In the genomic region with DNA sequence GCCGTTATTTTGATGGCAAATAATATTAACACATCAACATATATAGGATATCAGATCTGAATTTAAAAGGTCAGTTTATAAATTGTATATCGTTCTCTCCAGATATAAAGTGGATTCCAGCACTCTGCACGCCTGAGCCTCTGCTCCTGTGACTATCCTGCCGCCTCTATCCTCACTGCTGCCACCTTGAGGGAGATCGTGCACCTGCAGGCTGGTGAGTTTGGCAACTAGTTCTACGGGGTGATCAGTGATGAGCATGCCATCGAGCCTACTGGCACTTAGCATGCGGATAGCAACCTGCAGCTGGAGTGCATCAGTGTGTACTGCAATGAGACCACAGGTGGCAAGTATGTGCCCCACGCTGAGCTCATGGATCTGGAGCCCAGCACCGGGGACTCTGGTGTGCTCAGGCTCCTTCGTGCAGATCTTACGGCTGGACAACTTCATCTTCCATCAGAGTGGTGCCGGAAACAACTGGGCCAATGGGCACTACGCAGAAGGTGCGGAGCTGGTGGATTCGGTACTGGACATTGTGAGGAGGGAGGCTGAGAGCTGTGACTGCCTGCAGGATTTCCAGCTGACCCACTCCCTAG, we compare ENCODE assay signal across 8 cellular contexts.
DNase-seq lines count a peak whose midpoint lies in the region; ATAC-seq, FAIRE-seq and TF ChIP-seq lines count a peak whose summit lies in the region.

No MANE protein-coding gene starts in this region.

- no peak for TF ChIP-seq EP300 in A549 (IDR thresholded peaks at IDR 0.05)
- TF ChIP-seq EP300 in HepG2 (IDR thresholded peaks at IDR 0.05; ENCODE audit: low read depth in 2 of 2, low read length in 2 of 2), result no peak
- TF ChIP-seq EP300 in HepG2 (CRISPR knock-in tag; IDR thresholded peaks at IDR 0.05; ENCODE audit: borderline replicate concordance), result no peak

- H3K4me3 ChIP-seq in A549 (no peak overlapping the region), HepG2 (replicated peaks in 1 of 3; ENCODE audit: insufficient read depth in 1 of 3, low read depth in 2 of 3, low read length in 3 of 3) (no peak overlapping the region)

- in situ Hi-C loops in GM13977 (cut with MboI; ENCODE audit: low pct_unique_long_range_greater_than_20kb, low sequenced_read_pairs, unreplicated experiment), result no loop called here
- in situ Hi-C loops in HepG2 (cut with HindIII; ENCODE audit: extremely low pct_ligation_motif_present, low pct_unique_long_range_greater_than_20kb), result no loop called here

- no peak for TF ChIP-seq POLR2A in A549 (IDR thresholded peaks at IDR 0.05; ENCODE audit: low read length)
- no peak for TF ChIP-seq POLR2A in HepG2 (IDR thresholded peaks at IDR 0.05; ENCODE audit: insufficient read depth in 1 of 2, low read depth in 2 of 2, low read length in 2 of 2)

- ATAC-seq in A549, result peak; percentile 97 to 99
- ATAC-seq in HG02798 (IDR thresholded peaks at IDR 0.05; ENCODE audit: poor library complexity, unreplicated experiment), result peak; percentile 99
- ATAC-seq in HepG2, result peak; percentile 100

- BruUV-seq in HepG2 (replicated peaks; lab: Mats Ljungman, UMichigan), result no TSS peak

- FAIRE-seq in A549 (lab: Jason Lieb, UNC) (peak; percentile 18), HepG2 (lab: Jason Lieb, UNC) (peak; percentile 84)

- WGBS in A549 (ENCODE audit: missing lambda C conversion rate), result 28% methylated on average over 13 of the region's 16 CpGs
- 8% methylated on average over 12 of the region's 16 CpGs for WGBS in HepG2 (ENCODE audit: low lambda C conversion rate)

- no peaks in the 10 kb centered on the region for H3K36me3 ChIP-seq in HepG2 (replicated peaks in 1 of 2; ENCODE audit: control insufficient read depth in 1 of 2, insufficient read depth in 2 of 2, low read length in 2 of 2)

- peak; percentile 34 to 38 for TF ChIP-seq RAD21 in A549 (conservative IDR thresholded peaks at IDR 0.05 in 1 of 2, IDR thresholded peaks at IDR 0.05 in 1 of 2)
- TF ChIP-seq RAD21 in HepG2 (CRISPR knock-in tag; IDR thresholded peaks at IDR 0.05), result peak; percentile 43

- no peaks in the 10 kb centered on the region for H3K79me2 ChIP-seq in HepG2 (ENCODE audit: insufficient read depth, low read length)

- no peak overlapping the region for H3K9ac ChIP-seq in HepG2 (ENCODE audit: insufficient read depth, low read depth, low read length)

- CTCF ChIA-PET in A549 (lab: Yijun Ruan, JAX) (interaction anchor here (0.8 to 2.0 kb wide), 13 partner anchors 8 to 149 kb away, joined by 3 to 9 read pairs (median 3); no protein-coding TSS in a partner anchor), HepG2 (lab: Yijun Ruan, JAX; ENCODE audit: low intra/inter-chr PET ratio, low total read pairs) (interaction anchor here (1.5 to 2.3 kb wide), 2 partner anchors 34 to 149 kb away, joined by 6 to 15 read pairs; no protein-coding TSS in a partner anchor)

- H4K20me1 ChIP-seq in HepG2 (ENCODE audit: insufficient read depth, low read length), result no peaks in the 10 kb centered on the region

- no peak overlapping the region for H2AFZ ChIP-seq in HepG2 (ENCODE audit: low read length)

- H3K27me3 ChIP-seq in HepG2 (ENCODE audit: control insufficient read depth in 1 of 2, insufficient read depth in 2 of 2, low read length in 2 of 2), result no peaks in the 10 kb centered on the region

- no peak overlapping the region for H3K4me2 ChIP-seq in A549
- no peak overlapping the region for H3K4me2 ChIP-seq in HepG2 (ENCODE audit: low read depth, low read length)

- H3K4me1 ChIP-seq in A549 (no peaks in the 10 kb centered on the region), HepG2 (ENCODE audit: insufficient read depth, low read length) (no peaks in the 10 kb centered on the region)

- peak; percentile 49 to 51 for DNase-seq in A549 (ENCODE audit: low read depth in 1 of 2, low spot score in 1 of 2)
- DNase-seq in GM13977 (ENCODE audit: low spot score), result peak; percentile 60
- peak; percentile 33 to 72 (median 35) for DNase-seq in NCI-H1417 (lab: John Stamatoyannopoulos, UW)
- DNase-seq in activated CD4-positive, alpha-beta T cell treated with anti-CD3 and anti-CD28 coated beads for 1 hour, result peak; percentile 39
- DNase-seq in cerebellum (ENCODE audit: low spot score), result peak; percentile 44
- peak; percentile 52 for DNase-seq in HepG2 (ENCODE audit: low spot score)
- peak; percentile 20 to 48 (median 31) for DNase-seq in stimulated activated CD4-positive, alpha-beta T cell treated with anti-CD3 and anti-CD28 coated beads, TNF-alpha, amount 100 ng/mL, for 4 hours (ENCODE audit: low read depth in 3 of 3)

- intact Hi-C loops in HepG2 (cut with micrococcal nuclease; ENCODE audit: unreplicated experiment), result loop anchor here (1.0 to 10.0 kb wide), 3 partner anchors 34 to 181 kb away; no protein-coding TSS in a partner anchor

- POLR2A ChIA-PET in A549 (lab: Yijun Ruan, JAX), result no interaction called here
- POLR2A ChIA-PET in HepG2 (lab: Yijun Ruan, JAX), result no interaction called here

- TF ChIP-seq CTCF in A549 (IDR thresholded peaks at IDR 0.05), result peak; percentile 50
- TF ChIP-seq CTCF in GM13977 (IDR thresholded peaks at IDR 0.05; ENCODE audit: extremely low read depth, insufficient read depth, missing control alignments), result peak; percentile 94
- peak; percentile 87 for TF ChIP-seq CTCF in HepG2 (CRISPR knock-in tag; IDR thresholded peaks at IDR 0.05)

- H3K27ac ChIP-seq in A549 (no peak overlapping the region), HepG2 (ENCODE audit: extremely low read length, insufficient read depth, low read length) (no peak overlapping the region)

- no peaks in the 10 kb centered on the region for H3K9me3 ChIP-seq in A549
- no peaks in the 10 kb centered on the region for H3K9me3 ChIP-seq in HepG2 (ENCODE audit: low read length)

TF ChIP-seq in A549, 52 proteins besides CTCF, POLR2A, EP300 and RAD21:
- TF ChIP-seq RNF2 (IDR thresholded peaks at IDR 0.05; ENCODE audit: borderline replicate concordance, low read depth), result no peak
- TF ChIP-seq SMC3 (IDR thresholded peaks at IDR 0.05), result peak; percentile 55
- no peak for TF ChIP-seq RFX5 (IDR thresholded peaks at IDR 0.05)
- TF ChIP-seq, protein P1, sequence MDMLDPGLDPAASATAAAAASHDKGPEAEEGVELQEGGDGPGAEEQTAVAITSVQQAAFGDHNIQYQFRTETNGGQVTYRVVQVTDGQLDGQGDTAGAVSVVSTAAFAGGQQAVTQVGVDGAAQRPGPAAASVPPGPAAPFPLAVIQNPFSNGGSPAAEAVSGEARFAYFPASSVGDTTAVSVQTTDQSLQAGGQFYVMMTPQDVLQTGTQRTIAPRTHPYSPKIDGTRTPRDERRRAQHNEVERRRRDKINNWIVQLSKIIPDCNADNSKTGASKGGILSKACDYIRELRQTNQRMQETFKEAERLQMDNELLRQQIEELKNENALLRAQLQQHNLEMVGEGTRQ (IDR thresholded peaks at IDR 0.05), result no peak
- no peak for TF ChIP-seq KDM5A (IDR thresholded peaks at IDR 0.05)
- no peak for TF ChIP-seq ZSCAN20 (CRISPR knock-in tag; IDR thresholded peaks at IDR 0.05)
- no peak for TF ChIP-seq CHD2 (IDR thresholded peaks at IDR 0.05; ENCODE audit: low read length, partially characterized antibody)
- TF ChIP-seq EHMT2 (IDR thresholded peaks at IDR 0.05; ENCODE audit: low read depth), result no peak

TF ChIP-seq in HepG2, 621 proteins besides CTCF, POLR2A, EP300 and RAD21 (continues in another document):
- TF ChIP-seq CBX1 (IDR thresholded peaks at IDR 0.05; ENCODE audit: low read depth) (no peak), RNF2 (conservative IDR thresholded peaks at IDR 0.05; ENCODE audit: low read depth) (0 out of 2 replicates have a peak, but pooled peaks have one; percentile 21), ZZZ3 (CRISPR knock-in tag; IDR thresholded peaks at IDR 0.05; ENCODE audit: borderline replicate concordance) (no peak), STAG1 (CRISPR knock-in tag; IDR thresholded peaks at IDR 0.05) (peak; percentile 54), KDM2A (CRISPR knock-in tag; IDR thresholded peaks at IDR 0.05; ENCODE audit: borderline replicate concordance, low read depth) (peak; percentile 25; the same call in 1 of the 2 replicates), CEBPG (CRISPR knock-in tag; IDR thresholded peaks at IDR 0.05) (peak; percentile 37; the same call in 1 of the 2 replicates), ZNF256 (CRISPR knock-in tag; conservative IDR thresholded peaks at IDR 0.05) (no peak), ZNF317 (CRISPR knock-in tag; IDR thresholded peaks at IDR 0.05) (no peak), SMC3 (IDR thresholded peaks at IDR 0.05; ENCODE audit: low read length) (peak; percentile 75), CCAR2 (optimal IDR thresholded peaks at IDR 0.05; ENCODE audit: low read depth, low read length) (no peak)
- TF ChIP-seq, protein P2, sequence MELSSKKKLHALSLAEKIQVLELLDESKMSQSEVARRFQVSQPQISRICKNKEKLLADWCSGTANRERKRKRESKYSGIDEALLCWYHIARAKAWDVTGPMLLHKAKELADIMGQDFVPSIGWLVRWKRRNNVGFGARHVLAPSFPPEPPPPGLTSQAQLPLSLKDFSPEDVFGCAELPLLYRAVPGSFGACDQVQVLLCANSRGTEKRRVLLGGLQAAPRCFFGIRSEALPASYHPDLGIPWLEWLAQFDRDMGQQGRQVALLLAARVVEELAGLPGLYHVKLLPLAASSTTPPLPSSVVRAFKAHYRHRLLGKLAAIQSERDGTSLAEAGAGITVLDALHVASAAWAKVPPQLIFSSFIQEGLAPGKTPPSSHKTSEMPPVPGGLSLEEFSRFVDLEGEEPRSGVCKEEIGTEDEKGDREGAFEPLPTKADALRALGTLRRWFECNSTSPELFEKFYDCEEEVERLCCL (CRISPR knock-in tag; IDR thresholded peaks at IDR 0.05; ENCODE audit: borderline replicate concordance), result no peak
- TF ChIP-seq, protein P3, sequence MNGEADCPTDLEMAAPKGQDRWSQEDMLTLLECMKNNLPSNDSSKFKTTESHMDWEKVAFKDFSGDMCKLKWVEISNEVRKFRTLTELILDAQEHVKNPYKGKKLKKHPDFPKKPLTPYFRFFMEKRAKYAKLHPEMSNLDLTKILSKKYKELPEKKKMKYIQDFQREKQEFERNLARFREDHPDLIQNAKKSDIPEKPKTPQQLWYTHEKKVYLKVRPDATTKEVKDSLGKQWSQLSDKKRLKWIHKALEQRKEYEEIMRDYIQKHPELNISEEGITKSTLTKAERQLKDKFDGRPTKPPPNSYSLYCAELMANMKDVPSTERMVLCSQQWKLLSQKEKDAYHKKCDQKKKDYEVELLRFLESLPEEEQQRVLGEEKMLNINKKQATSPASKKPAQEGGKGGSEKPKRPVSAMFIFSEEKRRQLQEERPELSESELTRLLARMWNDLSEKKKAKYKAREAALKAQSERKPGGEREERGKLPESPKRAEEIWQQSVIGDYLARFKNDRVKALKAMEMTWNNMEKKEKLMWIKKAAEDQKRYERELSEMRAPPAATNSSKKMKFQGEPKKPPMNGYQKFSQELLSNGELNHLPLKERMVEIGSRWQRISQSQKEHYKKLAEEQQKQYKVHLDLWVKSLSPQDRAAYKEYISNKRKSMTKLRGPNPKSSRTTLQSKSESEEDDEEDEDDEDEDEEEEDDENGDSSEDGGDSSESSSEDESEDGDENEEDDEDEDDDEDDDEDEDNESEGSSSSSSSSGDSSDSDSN (CRISPR knock-in tag; IDR thresholded peaks at IDR 0.05), result no peak
